Comparison of ENCODE assay signal across 29 cellular contexts in genomic region chr20:64043768-64044167, GRCh38. TPM values are rescaled to one million over a fixed set of nuclear protein-coding genes. Genes with fewer than 3 reads are reported as not detected.
DNase-seq lines count a peak whose midpoint lies in the region; ATAC-seq, FAIRE-seq and TF ChIP-seq lines count a peak whose summit lies in the region.
"Had no signal": no experiment of that assay in that cellular context is flagged by ENCODE, and none has a peak within 500 bp of the region (broad histone marks: within the 10 kb centered on the region; RNA-seq: fewer than 3 reads in every experiment).

No MANE protein-coding gene starts in this region.

- peaks cover 8% of the 10 kb centered on the region for H3K27me3 ChIP-seq in CD4-positive, alpha-beta T cell (ENCODE audit: control insufficient read depth, insufficient read depth, low read length)
- H3K27me3 ChIP-seq in endothelial cell of umbilical vein (ENCODE audit: control insufficient read depth in 2 of 2, insufficient read depth in 2 of 2, low read length in 2 of 2): no peaks in the 10 kb centered on the region
- H3K27me3 ChIP-seq: MG63 had no signal

- no peak overlapping the region for H3K4me2 ChIP-seq in endothelial cell of umbilical vein (ENCODE audit: insufficient read depth, low read length)

- H3K4me1 ChIP-seq in endothelial cell of umbilical vein (ENCODE audit: control insufficient read depth, extremely low read depth, insufficient read depth, low read length): peaks cover 72% of the 10 kb centered on the region

- TF ChIP-seq CTCF in activated CD8-positive, alpha-beta T cell treated with anti-CD3 and anti-CD28 coated beads for 36 hours (IDR thresholded peaks at IDR 0.05): no peak
- no peak for TF ChIP-seq CTCF in CD4-positive, alpha-beta T cell (IDR thresholded peaks at IDR 0.05)
- TF ChIP-seq CTCF in endothelial cell of umbilical vein (IDR thresholded peaks at IDR 0.05; ENCODE audit: extremely low read depth in 1 of 2, insufficient read depth in 1 of 2, low read depth in 1 of 2, low read length in 2 of 2) (no peak), lower leg skin (IDR thresholded peaks at IDR 0.05) (no peak)

- H3K4me1 Mint-ChIP-seq in activated CD8-positive, alpha-beta T cell treated with anti-CD3 and anti-CD28 coated beads for 36 hours (ENCODE audit: low read depth): peaks cover 27% of the 10 kb centered on the region
- peaks cover 56% of the 10 kb centered on the region for H3K4me1 Mint-ChIP-seq in activated CD8-positive, alpha-beta T cell treated with anti-CD3 and anti-CD28 coated beads, Interleukin-2, amount 10 ng/mL, durations not matched to agents 7 days and 5 days (ENCODE audit: low read depth)
- H3K4me1 Mint-ChIP-seq in CD4-positive, alpha-beta T cell (ENCODE audit: low read depth): peaks cover 46% of the 10 kb centered on the region
- H3K4me1 Mint-ChIP-seq in activated CD4-positive, alpha-beta memory T cell treated with anti-CD3 and anti-CD28 coated beads, Interleukin-2, amount 10 ng/mL, durations not matched to agents 7 days and 5 days: peaks cover 38% of the 10 kb centered on the region

- WGBS in lower leg skin, 2 donors: 87% methylated on average over 9 of the region's 9 CpGs

- H3K27ac Mint-ChIP-seq in activated CD8-positive, alpha-beta T cell treated with anti-CD3 and anti-CD28 coated beads for 36 hours: no peak overlapping the region
- no peak overlapping the region for H3K27ac Mint-ChIP-seq in activated CD8-positive, alpha-beta T cell treated with anti-CD3 and anti-CD28 coated beads, Interleukin-2, amount 10 ng/mL, durations not matched to agents 7 days and 5 days
- peak overlapping the region; percentile 79 for H3K27ac Mint-ChIP-seq in CD4-positive, alpha-beta T cell
- peak overlapping the region; percentile 23 for H3K27ac Mint-ChIP-seq in activated CD4-positive, alpha-beta memory T cell treated with anti-CD3 and anti-CD28 coated beads, Interleukin-2, amount 10 ng/mL, durations not matched to agents 7 days and 5 days
- H3K27ac Mint-ChIP-seq: activated CD8-positive, alpha-beta memory T cell treated with anti-CD3 and anti-CD28 coated beads, Interleukin-2, amount 10 ng/mL, durations not matched to agents 7 days and 5 days; HFFc6 had no signal

- POLR2A ChIA-PET in activated CD8-positive, alpha-beta T cell treated with anti-CD3 and anti-CD28 coated beads for 36 hours (lab: Charles Lee): interaction anchor here (1.0 to 1.4 kb wide), 2 partner anchors 17 to 30 kb away, joined by 3 to 4 read pairs; no protein-coding TSS in a partner anchor
- POLR2A ChIA-PET in activated CD8-positive, alpha-beta T cell treated with anti-CD3 and anti-CD28 coated beads, Interleukin-2, amount 10 ng/mL, durations not matched to agents 7 days and 5 days (lab: Charles Lee): interaction anchor here (0.5 kb wide), 1 partner anchor 71 kb away, joined by 3 read pairs; no protein-coding TSS in a partner anchor
- POLR2A ChIA-PET in CD4-positive, alpha-beta T cell (lab: Charles Lee): interaction anchor here (1.0 to 1.9 kb wide), 4 partner anchors 13 to 88 kb away, joined by 3 to 6 read pairs (median 4); partner anchors contain the start of genes PRPF6, TCEA2 and UCKL1
- POLR2A ChIA-PET in activated CD4-positive, alpha-beta memory T cell treated with anti-CD3 and anti-CD28 coated beads, Interleukin-2, amount 10 ng/mL, durations not matched to agents 7 days and 5 days (lab: Charles Lee): interaction anchor here (0.6 to 1.8 kb wide), 2 partner anchors 10 to 294 kb away, joined by 3 to 6 read pairs; no protein-coding TSS in a partner anchor
- POLR2A ChIA-PET in endothelial cell of umbilical vein (lab: Charles Lee): interaction anchor here (0.7 to 1.9 kb wide), 2 partner anchors 11 to 506 kb away, joined by 3 to 12 read pairs; no protein-coding TSS in a partner anchor

- H3K9me3 ChIP-seq in CD4-positive, alpha-beta T cell (ENCODE audit: control insufficient read depth, low read length): no peaks in the 10 kb centered on the region
- H3K9me3 ChIP-seq in endothelial cell of umbilical vein (replicated peaks; ENCODE audit: control insufficient read depth, insufficient read depth, low read length): no peaks in the 10 kb centered on the region
- H3K9me3 ChIP-seq: BE2C, Caco-2, MG63, psoas muscle had no signal

- no peaks in the 10 kb centered on the region for H3K9me3 Mint-ChIP-seq in activated CD8-positive, alpha-beta T cell treated with anti-CD3 and anti-CD28 coated beads for 36 hours
- no peaks in the 10 kb centered on the region for H3K9me3 Mint-ChIP-seq in activated CD8-positive, alpha-beta T cell treated with anti-CD3 and anti-CD28 coated beads, Interleukin-2, amount 10 ng/mL, durations not matched to agents 7 days and 5 days (ENCODE audit: insufficient read depth)
- H3K9me3 Mint-ChIP-seq in CD4-positive, alpha-beta T cell: no peaks in the 10 kb centered on the region
- H3K9me3 Mint-ChIP-seq in activated CD4-positive, alpha-beta memory T cell treated with anti-CD3 and anti-CD28 coated beads, Interleukin-2, amount 10 ng/mL, durations not matched to agents 7 days and 5 days: no peaks in the 10 kb centered on the region
- H3K9me3 Mint-ChIP-seq: HFFc6 had no signal

- H3K27me3 Mint-ChIP-seq in activated CD8-positive, alpha-beta T cell treated with anti-CD3 and anti-CD28 coated beads for 36 hours: peaks cover 24% of the 10 kb centered on the region
- H3K27me3 Mint-ChIP-seq in activated CD8-positive, alpha-beta T cell treated with anti-CD3 and anti-CD28 coated beads, Interleukin-2, amount 10 ng/mL, durations not matched to agents 7 days and 5 days (ENCODE audit: low read depth): peaks cover 22% of the 10 kb centered on the region
- peaks cover 17% of the 10 kb centered on the region for H3K27me3 Mint-ChIP-seq in CD4-positive, alpha-beta T cell
- H3K27me3 Mint-ChIP-seq in activated CD4-positive, alpha-beta memory T cell treated with anti-CD3 and anti-CD28 coated beads, Interleukin-2, amount 10 ng/mL, durations not matched to agents 7 days and 5 days: peaks cover 37% of the 10 kb centered on the region

- no peak overlapping the region for H2AFZ ChIP-seq in endothelial cell of umbilical vein (ENCODE audit: low read depth, low read length)
- H2AFZ ChIP-seq: GM23248 had no signal

- H3K36me3 Mint-ChIP-seq in activated CD8-positive, alpha-beta T cell treated with anti-CD3 and anti-CD28 coated beads for 36 hours (ENCODE audit: low read depth): no peaks in the 10 kb centered on the region
- no peaks in the 10 kb centered on the region for H3K36me3 Mint-ChIP-seq in activated CD8-positive, alpha-beta T cell treated with anti-CD3 and anti-CD28 coated beads, Interleukin-2, amount 10 ng/mL, durations not matched to agents 7 days and 5 days (ENCODE audit: low read depth)
- no peaks in the 10 kb centered on the region for H3K36me3 Mint-ChIP-seq in CD4-positive, alpha-beta T cell (ENCODE audit: low read depth)
- H3K36me3 Mint-ChIP-seq in activated CD4-positive, alpha-beta memory T cell treated with anti-CD3 and anti-CD28 coated beads, Interleukin-2, amount 10 ng/mL, durations not matched to agents 7 days and 5 days (ENCODE audit: low read depth): no peaks in the 10 kb centered on the region
- H3K36me3 Mint-ChIP-seq: activated CD8-positive, alpha-beta memory T cell treated with anti-CD3 and anti-CD28 coated beads, Interleukin-2, amount 10 ng/mL, durations not matched to agents 7 days and 5 days had no signal

- FAIRE-seq in endothelial cell of umbilical vein (lab: Jason Lieb, UNC): no peak
- FAIRE-seq: keratinocyte had no signal

- H4K20me1 ChIP-seq in endothelial cell of umbilical vein (replicated peaks; ENCODE audit: control insufficient read depth, extremely low read depth, insufficient read depth, low read length): peaks cover 3% of the 10 kb centered on the region

- DNase-seq in activated CD8-positive, alpha-beta T cell treated with anti-CD3 and anti-CD28 coated beads for 36 hours: no peak
- no peak for DNase-seq in activated CD8-positive, alpha-beta T cell treated with anti-CD3 and anti-CD28 coated beads, Interleukin-2, amount 10 ng/mL, durations not matched to agents 7 days and 5 days
- DNase-seq in CD4-positive, alpha-beta T cell: no peak
- DNase-seq in activated CD4-positive, alpha-beta memory T cell treated with anti-CD3 and anti-CD28 coated beads, Interleukin-2, amount 10 ng/mL, durations not matched to agents 7 days and 5 days: no peak
- peak; percentile 37 for DNase-seq in endothelial cell of umbilical vein (ENCODE audit: low read depth, low spot score)
- no peak for DNase-seq in lower leg skin (ENCODE audit: low spot score in 2 of 2)
- DNase-seq: activated CD4-positive, CD25-positive, alpha-beta regulatory T cell treated with anti-CD3 and anti-CD28 coated beads, Interleukin-2, amount 50 U/mL, for 72 hours; activated CD8-positive, alpha-beta memory T cell treated with anti-CD3 and anti-CD28 coated beads, Interleukin-2, amount 10 ng/mL, durations not matched to agents 7 days and 5 days; activated gamma-delta T cell; anterior cingulate cortex; BE2C; Caco-2; DMS79; GF-D8; GM23248; HFFc6; KBM-7; MG63; NCI-H1417; NCI-H2081 treated with DMSO at 0.1 percent for 48 hours; NCI-H446 treated with DMSO at 0.1 percent for 48 hours; psoas muscle; stimulated activated CD8-positive, alpha-beta memory T cell treated with anti-CD3 and anti-CD28 coated beads, Interleukin-4, amount 100 ng/mL, for 48 hours; trophoblast cell had no signal

- dilution Hi-C loops in endothelial cell of umbilical vein (cut with MboI; ENCODE audit: extremely low pct_ligation_motif_present, low sequenced_read_pairs): no loop called here

- no peak overlapping the region for H3K9ac ChIP-seq in endothelial cell of umbilical vein (replicated peaks; ENCODE audit: extremely low read depth, insufficient read depth, low read length)
- H3K9ac ChIP-seq: GM23248 had no signal

- H3K9me1 ChIP-seq in endothelial cell of umbilical vein (replicated peaks; ENCODE audit: control insufficient read depth, extremely low read depth, insufficient read depth, low read length): no peaks in the 10 kb centered on the region

- CTCF ChIA-PET in activated CD8-positive, alpha-beta T cell treated with anti-CD3 and anti-CD28 coated beads for 36 hours (lab: Charles Lee): interaction anchor here (0.8 to 1.5 kb wide), 3 partner anchors 10 to 26 kb away, joined by 3 to 5 read pairs (median 3); no protein-coding TSS in a partner anchor
- CTCF ChIA-PET in activated CD8-positive, alpha-beta T cell treated with anti-CD3 and anti-CD28 coated beads, Interleukin-2, amount 10 ng/mL, durations not matched to agents 7 days and 5 days (lab: Charles Lee): interaction anchor here (2.1 to 3.0 kb wide), 2 partner anchors 14 to 63 kb away, joined by 8 to 9 read pairs; partner anchors contain the start of gene PRPF6
- CTCF ChIA-PET in CD4-positive, alpha-beta T cell (lab: Charles Lee): interaction anchor here (1.3 kb wide), 1 partner anchor 14 kb away, joined by 3 read pairs; no protein-coding TSS in a partner anchor
- CTCF ChIA-PET in activated CD4-positive, alpha-beta memory T cell treated with anti-CD3 and anti-CD28 coated beads, Interleukin-2, amount 10 ng/mL, durations not matched to agents 7 days and 5 days (lab: Charles Lee): interaction anchor here (0.6 to 1.3 kb wide), 4 partner anchors 10 to 63 kb away, joined by 3 to 4 read pairs (median 3); partner anchors contain the start of gene PRPF6
- CTCF ChIA-PET in endothelial cell of umbilical vein (lab: Charles Lee): interaction anchor here (1.0 to 1.9 kb wide), 3 partner anchors 10 to 64 kb away, joined by 3 to 7 read pairs (median 6); partner anchors contain the start of genes PRPF6 and SAMD10

- no peak overlapping the region for H3K27ac ChIP-seq in CD4-positive, alpha-beta T cell (ENCODE audit: low read depth, low read length)
- H3K27ac ChIP-seq in endothelial cell of umbilical vein (ENCODE audit: insufficient read depth, low read depth, low read length): no peak overlapping the region
- H3K27ac ChIP-seq: GM23248, psoas muscle had no signal

- peak overlapping the region; percentile 53 for H3K4me3 Mint-ChIP-seq in activated CD8-positive, alpha-beta T cell treated with anti-CD3 and anti-CD28 coated beads for 36 hours
- no peak overlapping the region for H3K4me3 Mint-ChIP-seq in activated CD8-positive, alpha-beta T cell treated with anti-CD3 and anti-CD28 coated beads, Interleukin-2, amount 10 ng/mL, durations not matched to agents 7 days and 5 days
- peak overlapping the region; percentile 83 for H3K4me3 Mint-ChIP-seq in CD4-positive, alpha-beta T cell
- H3K4me3 Mint-ChIP-seq in activated CD4-positive, alpha-beta memory T cell treated with anti-CD3 and anti-CD28 coated beads, Interleukin-2, amount 10 ng/mL, durations not matched to agents 7 days and 5 days: no peak overlapping the region
- H3K4me3 Mint-ChIP-seq: activated CD8-positive, alpha-beta memory T cell treated with anti-CD3 and anti-CD28 coated beads, Interleukin-2, amount 10 ng/mL, durations not matched to agents 7 days and 5 days; HFFc6 had no signal

- TF ChIP-seq POLR2A in endothelial cell of umbilical vein (IDR thresholded peaks at IDR 0.05; ENCODE audit: low read depth, low read length) (no peak), lower leg skin (IDR thresholded peaks at IDR 0.05) (no peak)

- no peak for ATAC-seq in activated CD8-positive, alpha-beta T cell treated with anti-CD3 and anti-CD28 coated beads for 36 hours
- no peak for ATAC-seq in activated CD8-positive, alpha-beta T cell treated with anti-CD3 and anti-CD28 coated beads, Interleukin-2, amount 10 ng/mL, durations not matched to agents 7 days and 5 days
- ATAC-seq in CD4-positive, alpha-beta T cell (ENCODE audit: poor library complexity): no peak
- ATAC-seq in HG03139 (IDR thresholded peaks at IDR 0.05; ENCODE audit: unreplicated experiment) (no peak), GM18867 (IDR thresholded peaks at IDR 0.05; ENCODE audit: unreplicated experiment) (no peak)
- ATAC-seq: activated CD8-positive, alpha-beta memory T cell treated with anti-CD3 and anti-CD28 coated beads, Interleukin-2, amount 10 ng/mL, durations not matched to agents 7 days and 5 days; psoas muscle had no signal

- no peak overlapping the region for H3K4me3 ChIP-seq in endothelial cell of umbilical vein (replicated peaks in 1 of 3; ENCODE audit: insufficient read depth in 1 of 3, low read depth in 1 of 3, low read length in 3 of 3)
- no peak overlapping the region for H3K4me3 ChIP-seq in lower leg skin (ENCODE audit: low read depth, poor library complexity, severe bottlenecking)
- H3K4me3 ChIP-seq: GM23248, lung, MG63, psoas muscle had no signal

- H3K36me3 ChIP-seq in endothelial cell of umbilical vein (ENCODE audit: control insufficient read depth in 2 of 2, extremely low read depth in 1 of 2, insufficient read depth in 2 of 2, low read length in 2 of 2): peaks cover 9 to 13% of the 10 kb centered on the region in 2 experiments
- H3K36me3 ChIP-seq: BE2C, MG63 had no signal

- H3K79me2 ChIP-seq in endothelial cell of umbilical vein (ENCODE audit: control insufficient read depth, insufficient read depth, low read length): peaks cover 20% of the 10 kb centered on the region

- intact Hi-C loops in activated CD8-positive, alpha-beta T cell treated with anti-CD3 and anti-CD28 coated beads for 36 hours (cut with micrococcal nuclease): no loop called here
- intact Hi-C loops in CD4-positive, alpha-beta T cell (cut with DNase I, micrococcal nuclease): loop anchor here in 1 of 2 experiments (5.0 kb wide), 1 partner anchor 34 kb away; the partner anchor contains the start of gene RGS19
- intact Hi-C loops in endothelial cell of umbilical vein (cut with micrococcal nuclease) (no loop called here), lower leg skin (cut with DNase I; ENCODE audit: low total_unique reads) (no loop called here)

- BruUV-seq in endothelial cell of umbilical vein (replicated peaks; lab: Mats Ljungman, UMichigan): no TSS peak

RNA-seq across cellular contexts. Expression of gene SOX18, which starts 5.7 kb away (rescaled TPM):
- total RNA-seq in activated CD8-positive, alpha-beta T cell treated with anti-CD3 and anti-CD28 coated beads for 36 hours: not detected
- total RNA-seq in activated CD8-positive, alpha-beta T cell treated with anti-CD3 and anti-CD28 coated beads, Interleukin-2, amount 10 ng/mL, durations not matched to agents 7 days and 5 days: under 1 TPM; 0.13 to 0.21 TPM
- total RNA-seq in CD4-positive, alpha-beta T cell: not detected
- total RNA-seq in activated CD4-positive, alpha-beta memory T cell treated with anti-CD3 and anti-CD28 coated beads, Interleukin-2, amount 10 ng/mL, durations not matched to agents 7 days and 5 days: under 1 TPM; 0.25 TPM
- total RNA-seq in endothelial cell of umbilical vein (175 and 211 TPM in 2 replicates), lower leg skin (1 to 10 TPM; 1.1 to 7.3 (median 4.3) TPM)
- 20.9 and 21.8 TPM in 2 replicates for polyA plus RNA-seq in endothelial cell of umbilical vein
- polyA plus RNA-seq in endothelial cell of umbilical vein (2011; cell fraction: cytosol; rRNA removed): 10.8 and 19.2 TPM in 2 replicates
- polyA plus RNA-seq in endothelial cell of umbilical vein (2011; cell fraction: nucleus; rRNA removed): 9.0 and 10.9 TPM in 2 replicates
- polyA plus RNA-seq in endothelial cell of umbilical vein (2012): 23.0 and 49.2 TPM in 2 replicates
- 3.7 and 6.5 TPM in 2 replicates for polyA minus RNA-seq in endothelial cell of umbilical vein
- 2.9 TPM for polyA minus RNA-seq in endothelial cell of umbilical vein (2011; cell fraction: cytosol; rRNA and poly(A)+ RNA removed)
- 4.4 and 13.0 TPM in 2 replicates for polyA minus RNA-seq in endothelial cell of umbilical vein (2011; cell fraction: nucleus; rRNA and poly(A)+ RNA removed)
- total RNA-seq: fibroblast of lung, GM23248 had no signal
- polyA plus RNA-seq: fibroblast of lung, GM23248, keratinocyte had no signal

RNA-seq across cellular contexts. Expression of gene C20orf204, which starts 7.8 kb away (rescaled TPM):
- 1 to 10 TPM; 2.8 to 4.7 TPM for total RNA-seq in activated CD8-positive, alpha-beta T cell treated with anti-CD3 and anti-CD28 coated beads for 36 hours
- total RNA-seq in activated CD8-positive, alpha-beta T cell treated with anti-CD3 and anti-CD28 coated beads, Interleukin-2, amount 10 ng/mL, durations not matched to agents 7 days and 5 days: 1 to 10 TPM; 6.4 to 7.6 TPM
- 1 to 10 TPM; 6.1 to 6.4 TPM for total RNA-seq in CD4-positive, alpha-beta T cell
- 1 to 10 TPM; 6.9 to 7.2 TPM for total RNA-seq in activated CD4-positive, alpha-beta memory T cell treated with anti-CD3 and anti-CD28 coated beads, Interleukin-2, amount 10 ng/mL, durations not matched to agents 7 days and 5 days
- total RNA-seq in endothelial cell of umbilical vein (5.8 and 6.0 TPM in 2 replicates), lower leg skin (1 to 10 TPM in 1 of 4 donors, under 1 TPM in 3; 0.39 to 1.8 (median 0.66) TPM)
- 2.8 and 4.5 TPM in 2 replicates for polyA plus RNA-seq in endothelial cell of umbilical vein
- polyA plus RNA-seq in endothelial cell of umbilical vein (2011; cell fraction: cytosol; rRNA removed): 0.79 and 1.2 TPM in 2 replicates
- 2.4 and 2.8 TPM in 2 replicates for polyA plus RNA-seq in endothelial cell of umbilical vein (2011; cell fraction: nucleus; rRNA removed)
- polyA plus RNA-seq in endothelial cell of umbilical vein (2012): 0.66 and 1.6 TPM in 2 replicates
- polyA minus RNA-seq in endothelial cell of umbilical vein: 1.0 and 1.5 TPM in 2 replicates
- polyA minus RNA-seq in endothelial cell of umbilical vein (2011; cell fraction: cytosol; rRNA and poly(A)+ RNA removed): 1.7 TPM
- polyA minus RNA-seq in endothelial cell of umbilical vein (2011; cell fraction: nucleus; rRNA and poly(A)+ RNA removed): 2.2 and 4.4 TPM in 2 replicates

RNA-seq across cellular contexts. Expression of gene TCEA2, which starts 19.2 kb away (rescaled TPM):
- total RNA-seq in activated CD8-positive, alpha-beta T cell treated with anti-CD3 and anti-CD28 coated beads for 36 hours: 10 to 100 TPM; 30.0 to 33.0 TPM
- total RNA-seq in activated CD8-positive, alpha-beta T cell treated with anti-CD3 and anti-CD28 coated beads, Interleukin-2, amount 10 ng/mL, durations not matched to agents 7 days and 5 days: 10 to 100 TPM; 49.6 to 55.3 TPM
- total RNA-seq in CD4-positive, alpha-beta T cell: 10 to 100 TPM; 28.4 to 29.9 TPM
- total RNA-seq in activated CD4-positive, alpha-beta memory T cell treated with anti-CD3 and anti-CD28 coated beads, Interleukin-2, amount 10 ng/mL, durations not matched to agents 7 days and 5 days: 10 to 100 TPM; 66.3 to 74.1 TPM
- total RNA-seq in endothelial cell of umbilical vein (65.5 and 71.3 TPM in 2 replicates), lower leg skin (10 to 100 TPM; 16.5 to 52.3 (median 22.8) TPM)
- 53.1 and 56.0 TPM in 2 replicates for polyA plus RNA-seq in endothelial cell of umbilical vein
- polyA plus RNA-seq in endothelial cell of umbilical vein (2011; cell fraction: cytosol; rRNA removed): 37.0 and 47.4 TPM in 2 replicates
- 97.1 and 136 TPM in 2 replicates for polyA plus RNA-seq in endothelial cell of umbilical vein (2011; cell fraction: nucleus; rRNA removed)
- polyA plus RNA-seq in endothelial cell of umbilical vein (2012): 46.9 and 80.2 TPM in 2 replicates
- 24.5 and 35.3 TPM in 2 replicates for polyA minus RNA-seq in endothelial cell of umbilical vein
- polyA minus RNA-seq in endothelial cell of umbilical vein (2011; cell fraction: cytosol; rRNA and poly(A)+ RNA removed): 19.4 TPM
- 15.8 and 34.4 TPM in 2 replicates for polyA minus RNA-seq in endothelial cell of umbilical vein (2011; cell fraction: nucleus; rRNA and poly(A)+ RNA removed)

RNA-seq across cellular contexts. Expression of gene RGS19, which starts 35.5 kb away (rescaled TPM):
- 10 to 100 TPM; 42.5 to 44.1 TPM for total RNA-seq in activated CD8-positive, alpha-beta T cell treated with anti-CD3 and anti-CD28 coated beads for 36 hours
- total RNA-seq in activated CD8-positive, alpha-beta T cell treated with anti-CD3 and anti-CD28 coated beads, Interleukin-2, amount 10 ng/mL, durations not matched to agents 7 days and 5 days: 100 to 1,000 TPM; 130 to 135 TPM
- 10 to 100 TPM in 1 of 2 experiments, 1 to 10 TPM in 1; 9.7 to 14.8 TPM for total RNA-seq in CD4-positive, alpha-beta T cell
- total RNA-seq in activated CD4-positive, alpha-beta memory T cell treated with anti-CD3 and anti-CD28 coated beads, Interleukin-2, amount 10 ng/mL, durations not matched to agents 7 days and 5 days: 100 to 1,000 TPM; 119 to 122 TPM
- total RNA-seq in endothelial cell of umbilical vein: 27.8 and 28.3 TPM in 2 replicates
- polyA plus RNA-seq in endothelial cell of umbilical vein: 33.7 and 69.6 TPM in 2 replicates
- polyA plus RNA-seq in endothelial cell of umbilical vein (2011; cell fraction: cytosol; rRNA removed): 21.3 and 30.8 TPM in 2 replicates
- 12.0 and 13.9 TPM in 2 replicates for polyA plus RNA-seq in endothelial cell of umbilical vein (2011; cell fraction: nucleus; rRNA removed)
- polyA plus RNA-seq in endothelial cell of umbilical vein (2012): 24.7 and 27.7 TPM in 2 replicates
- polyA minus RNA-seq in endothelial cell of umbilical vein: 14.0 and 19.0 TPM in 2 replicates
- 16.2 TPM for polyA minus RNA-seq in endothelial cell of umbilical vein (2011; cell fraction: cytosol; rRNA and poly(A)+ RNA removed)
- 4.2 and 5.7 TPM in 2 replicates for polyA minus RNA-seq in endothelial cell of umbilical vein (2011; cell fraction: nucleus; rRNA and poly(A)+ RNA removed)
- 10 to 100 TPM; 10.4 to 26.4 (median 16.6) TPM for total RNA-seq in lower leg skin

RNA-seq across cellular contexts. Expression of gene OPRL1, which starts 36.1 kb away (rescaled TPM):
- under 1 TPM; 0.61 to 0.63 TPM for total RNA-seq in activated CD8-positive, alpha-beta T cell treated with anti-CD3 and anti-CD28 coated beads for 36 hours
- total RNA-seq in activated CD8-positive, alpha-beta T cell treated with anti-CD3 and anti-CD28 coated beads, Interleukin-2, amount 10 ng/mL, durations not matched to agents 7 days and 5 days: 1 to 10 TPM; 1.5 to 2.0 TPM
- 1 to 10 TPM; 1.0 to 1.2 TPM for total RNA-seq in CD4-positive, alpha-beta T cell
- 1 to 10 TPM; 1.2 to 1.6 TPM for total RNA-seq in activated CD4-positive, alpha-beta memory T cell treated with anti-CD3 and anti-CD28 coated beads, Interleukin-2, amount 10 ng/mL, durations not matched to agents 7 days and 5 days
- total RNA-seq in endothelial cell of umbilical vein: 1.9 and 2.2 TPM in 2 replicates
- polyA plus RNA-seq in endothelial cell of umbilical vein: 2.0 and 2.6 TPM in 2 replicates
- 1.3 and 1.8 TPM in 2 replicates for polyA plus RNA-seq in endothelial cell of umbilical vein (2011; cell fraction: cytosol; rRNA removed)
- 1.8 and 2.3 TPM in 2 replicates for polyA plus RNA-seq in endothelial cell of umbilical vein (2011; cell fraction: nucleus; rRNA removed)
- polyA plus RNA-seq in endothelial cell of umbilical vein (2012): 2.3 and 5.2 TPM in 2 replicates
- 2.3 and 3.7 TPM in 2 replicates for polyA minus RNA-seq in endothelial cell of umbilical vein
- not detected for polyA minus RNA-seq in endothelial cell of umbilical vein (2011; cell fraction: cytosol; rRNA and poly(A)+ RNA removed)
- polyA minus RNA-seq in endothelial cell of umbilical vein (2011; cell fraction: nucleus; rRNA and poly(A)+ RNA removed): 0.43 and 0.91 TPM in 2 replicates
- total RNA-seq in lower leg skin: under 1 TPM; 0.15 to 0.88 (median 0.28) TPM

Comparison
In these comparisons a context has a peak if more than half of its experiments do, and no peak if none do; other contexts are left out.
1. H3K4me3 Mint-ChIP-seq: peak in activated CD8-positive, alpha-beta T cell treated with anti-CD3 and anti-CD28 coated beads for 36 hours (single experiment) and CD4-positive, alpha-beta T cell (single experiment); none in activated CD8-positive, alpha-beta T cell treated with anti-CD3 and anti-CD28 coated beads, Interleukin-2, amount 10 ng/mL, durations not matched to agents 7 days and 5 days (single experiment) and activated CD4-positive, alpha-beta memory T cell treated with anti-CD3 and anti-CD28 coated beads, Interleukin-2, amount 10 ng/mL, durations not matched to agents 7 days and 5 days (single experiment).
2. H3K27ac Mint-ChIP-seq: peak in CD4-positive, alpha-beta T cell (single experiment) and activated CD4-positive, alpha-beta memory T cell treated with anti-CD3 and anti-CD28 coated beads, Interleukin-2, amount 10 ng/mL, durations not matched to agents 7 days and 5 days (single experiment); none in activated CD8-positive, alpha-beta T cell treated with anti-CD3 and anti-CD28 coated beads for 36 hours (single experiment) and activated CD8-positive, alpha-beta T cell treated with anti-CD3 and anti-CD28 coated beads, Interleukin-2, amount 10 ng/mL, durations not matched to agents 7 days and 5 days (single experiment).
3. RNA of gene SOX18, which starts 5.7 kb away (total RNA-seq): 175 to 211 TPM in endothelial cell of umbilical vein; 1.1 to 7.3 TPM in lower leg skin, 0.25 TPM in activated CD4-positive, alpha-beta memory T cell treated with anti-CD3 and anti-CD28 coated beads, Interleukin-2, amount 10 ng/mL, durations not matched to agents 7 days and 5 days, 0.13 to 0.21 TPM in activated CD8-positive, alpha-beta T cell treated with anti-CD3 and anti-CD28 coated beads, Interleukin-2, amount 10 ng/mL, durations not matched to agents 7 days and 5 days, not detected in activated CD8-positive, alpha-beta T cell treated with anti-CD3 and anti-CD28 coated beads for 36 hours and not detected in CD4-positive, alpha-beta T cell; every median in the first group is over 10 times any median in the second.